21 cellular contexts compared by ENCODE assay signal in the genomic region with DNA sequence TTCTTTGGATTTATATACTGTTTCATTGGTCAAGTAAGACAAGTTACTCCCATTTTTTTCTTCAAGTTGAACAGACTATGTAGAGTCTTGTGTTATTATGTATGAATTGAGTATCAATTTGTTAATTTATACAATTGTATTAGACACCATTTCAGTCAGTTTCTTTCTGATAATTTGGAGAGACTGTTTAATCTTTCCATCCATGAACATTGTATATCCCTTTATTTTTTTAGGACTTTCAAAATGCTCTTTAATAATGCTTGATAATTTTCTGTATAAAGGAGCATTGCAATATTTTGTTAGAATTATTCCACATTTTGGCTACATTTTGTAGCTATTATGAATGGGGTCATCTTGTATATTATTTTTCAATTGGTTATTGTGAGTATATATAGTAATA.
"Had no signal": no experiment of that assay in that cellular context is flagged by ENCODE, and none has a peak within 500 bp of the region (broad histone marks: within the 10 kb centered on the region; RNA-seq: fewer than 3 reads in every experiment).

No MANE protein-coding gene starts in this region.

- H3K27me3 ChIP-seq: MG63 had no signal

- H3K4me3 ChIP-seq: MG63 had no signal

- DNase-seq: MG63, NCI-H1048, NCI-H1092, NCI-H1092 treated with DMSO at 0.1 percent for 48 hours, NCI-H1105, NCI-H1417 treated with DMSO at 0.1 percent for 48 hours, NCI-H1436, NCI-H1436 treated with DMSO at 0.1 percent for 48 hours, NCI-H146, NCI-H187, NCI-H187 treated with DMSO at 0.1 percent for 48 hours, NCI-H1930, NCI-H2081, NCI-H2081 treated with DMSO at 0.1 percent for 48 hours, NCI-H2107, NCI-H2171, NCI-H2227 treated with DMSO at 0.1 percent for 48 hours, NCI-H226, NCI-H345, NCI-H510A, NCI-H510A treated with DMSO at 0.1 percent for 48 hours had no signal

- H3K36me3 ChIP-seq: MG63 had no signal
